8 cellular contexts compared by ENCODE assay signal in genomic region chr4:81470456-81471327, GRCh38. TPM values are rescaled to one million over a fixed set of nuclear protein-coding genes. Genes with fewer than 3 reads are reported as not detected.
DNase-seq lines count a peak whose midpoint lies in the region; ATAC-seq and TF ChIP-seq lines count a peak whose summit lies in the region.

No MANE protein-coding gene starts in this region.

- no peak overlapping the region for H3K27ac ChIP-seq in HUES64 (ENCODE audit: low read depth, low read length)
- peak overlapping the region; percentile 91 to 92 for H3K27ac ChIP-seq in coronary artery

- no peaks in the 10 kb centered on the region for H3K36me3 Mint-ChIP-seq in activated CD4-positive, alpha-beta T cell treated with anti-CD3 and anti-CD28 coated beads for 36 hours (ENCODE audit: low read depth)

- H3K4me1 ChIP-seq in HUES64 (ENCODE audit: insufficient read depth, low read length) = peaks cover 31% of the 10 kb centered on the region

- DNase-seq in AG09309 (ENCODE audit: low read depth) (no peak), coronary artery (ENCODE audit: low spot score) (peak; percentile 80), left kidney (ENCODE audit: low read depth, low spot score) (peak; percentile 75), KG1 (lab: John Stamatoyannopoulos, UW) (no peak)
- peak; percentile 65 for DNase-seq in activated CD4-positive, alpha-beta T cell treated with anti-CD3 and anti-CD28 coated beads for 36 hours
- DNase-seq in stimulated activated CD4-positive, alpha-beta T cell treated with anti-CD3 and anti-CD28 coated beads, Interleukin-12 subunit alpha, Interleukin-12 subunit beta, amount 100 ng/mL, for 48 hours (ENCODE audit: low read depth in 2 of 3, low spot score in 1 of 3) = peak in 2 of 3 donors; percentile 5 to 27

- TF ChIP-seq CTCF in AG09309 (IDR thresholded peaks at IDR 0.05; ENCODE audit: control insufficient read depth, insufficient read depth, low read depth, low read length, missing control alignments) = no peak
- no peak for TF ChIP-seq CTCF in coronary artery (IDR thresholded peaks at IDR 0.05)

- ATAC-seq in activated CD4-positive, alpha-beta T cell treated with anti-CD3 and anti-CD28 coated beads for 36 hours = peak; percentile 8
- ATAC-seq in GM18502 (IDR thresholded peaks at IDR 0.05; ENCODE audit: poor library complexity, unreplicated experiment) = no peak

- peak overlapping the region; percentile 79 for H3K27ac Mint-ChIP-seq in activated CD4-positive, alpha-beta T cell treated with anti-CD3 and anti-CD28 coated beads for 36 hours

- intact Hi-C loops in activated CD4-positive, alpha-beta T cell treated with anti-CD3 and anti-CD28 coated beads for 36 hours (cut with DNase I, micrococcal nuclease) = loop anchor here (1.0 to 5.0 kb wide), 9 partner anchors 22 to 1432 kb away; partner anchors contain the start of genes HNRNPD (in 1 of the 2) and THAP9 (in 1 of the 2)

- H3K4me1 Mint-ChIP-seq in activated CD4-positive, alpha-beta T cell treated with anti-CD3 and anti-CD28 coated beads for 36 hours = peaks cover 38% of the 10 kb centered on the region

- peaks cover 28% of the 10 kb centered on the region for H3K27me3 ChIP-seq in HUES64 (ENCODE audit: insufficient read depth, low read length)

- no peaks in the 10 kb centered on the region for H3K36me3 ChIP-seq in HUES64 (ENCODE audit: insufficient read depth, low read length)

- WGBS in HUES64 = 7% methylated on average over 31 of the region's 32 CpGs

- peak overlapping the region; percentile 86 for H3K4me3 Mint-ChIP-seq in activated CD4-positive, alpha-beta T cell treated with anti-CD3 and anti-CD28 coated beads for 36 hours

- no peaks in the 10 kb centered on the region for H3K9me3 Mint-ChIP-seq in activated CD4-positive, alpha-beta T cell treated with anti-CD3 and anti-CD28 coated beads for 36 hours (ENCODE audit: low read depth)

- H3K9me3 ChIP-seq in HUES64 (ENCODE audit: insufficient read depth, low read depth, low read length) = no peaks in the 10 kb centered on the region

- peak overlapping the region; percentile 60; the same call in 1 of the 2 replicates for H3K9ac ChIP-seq in HUES64 (ENCODE audit: low read depth, low read length)

- H3K4me3 ChIP-seq in AG09309 (ENCODE audit: control insufficient read depth, low read depth, low read length) (peak overlapping the region; percentile 66), HUES64 (ENCODE audit: low read length) (peak overlapping the region; percentile 77), coronary artery (peak overlapping the region; percentile 90)

- CTCF ChIA-PET in activated CD4-positive, alpha-beta T cell treated with anti-CD3 and anti-CD28 coated beads for 36 hours (lab: Charles Lee) = interaction anchor here (0.6 to 2.4 kb wide), 13 partner anchors 18 to 1917 kb away, joined by 3 to 15 read pairs (median 3); no protein-coding TSS in a partner anchor

- POLR2A ChIA-PET in activated CD4-positive, alpha-beta T cell treated with anti-CD3 and anti-CD28 coated beads for 36 hours (lab: Charles Lee) = interaction anchor here (0.6 to 1.4 kb wide), 5 partner anchors 56 to 382 kb away, joined by 3 to 6 read pairs (median 4); no protein-coding TSS in a partner anchor

- H3K27me3 Mint-ChIP-seq in activated CD4-positive, alpha-beta T cell treated with anti-CD3 and anti-CD28 coated beads for 36 hours = no peaks in the 10 kb centered on the region

RNA-seq across cellular contexts. Expression of gene RASGEF1B, which starts 1.0 kb away (rescaled TPM):
- polyA plus RNA-seq in HUES64 (2013, experiment 1 of 2) = 6.1 TPM
- 5.4 TPM for polyA plus RNA-seq in HUES64 (2013, experiment 2 of 2)
- total RNA-seq in activated CD4-positive, alpha-beta T cell treated with anti-CD3 and anti-CD28 coated beads for 36 hours = 1 to 10 TPM; 3.4 to 4.0 TPM

Comparison
In these comparisons a context has a peak if more than half of its experiments do, and no peak if none do; other contexts are left out.
1. DNase-seq: peak in activated CD4-positive, alpha-beta T cell treated with anti-CD3 and anti-CD28 coated beads for 36 hours (single experiment), coronary artery (single experiment), left kidney (single experiment) and stimulated activated CD4-positive, alpha-beta T cell treated with anti-CD3 and anti-CD28 coated beads, Interleukin-12 subunit alpha, Interleukin-12 subunit beta, amount 100 ng/mL, for 48 hours (2 of 3); none in AG09309 (single experiment) and KG1 (single experiment).
2. Peak in every context shown above with its lines, with median percentiles within 50 percentile points of each other: H3K4me3 ChIP-seq.